8 cellular contexts compared by ENCODE assay signal in genomic region chr22:30423296-30423958, GRCh38. TPM values are rescaled to one million over a fixed set of nuclear protein-coding genes. Genes with fewer than 3 reads are reported as not detected.
A peak's percentile ranks its signal among the peaks of the same experiment; 100 is the strongest.
DNase-seq lines count a peak whose midpoint lies in the region; ATAC-seq and TF ChIP-seq lines count a peak whose summit lies in the region.

No MANE protein-coding gene starts in this region.

- TF ChIP-seq CTCF in WERI-Rb-1 (IDR thresholded peaks at IDR 0.05; ENCODE audit: low read depth, low read length) (no peak), mesothelial cell of epicardium (IDR thresholded peaks at IDR 0.05; ENCODE audit: unreplicated experiment) (no peak)

- peaks cover 38% of the 10 kb centered on the region for H3K4me1 Mint-ChIP-seq in mesothelial cell of epicardium
- H3K4me1 Mint-ChIP-seq in stimulated activated naive CD8-positive, alpha-beta T cell treated with anti-CD3 and anti-CD28 coated beads, Interleukin-15, amount 100 ng/mL, for 72 hours: peaks cover 69% of the 10 kb centered on the region

- H3K36me3 ChIP-seq in WERI-Rb-1: peaks cover 31% of the 10 kb centered on the region

- H3K27me3 ChIP-seq in WERI-Rb-1 (ENCODE audit: insufficient read depth, low read depth, severe bottlenecking): no peaks in the 10 kb centered on the region

- peak overlapping the region; percentile 88 for H3K4me3 Mint-ChIP-seq in mesothelial cell of epicardium
- peak overlapping the region; percentile 97 to 98 for H3K4me3 Mint-ChIP-seq in stimulated activated naive CD8-positive, alpha-beta T cell treated with anti-CD3 and anti-CD28 coated beads, Interleukin-15, amount 100 ng/mL, for 72 hours

- peak; percentile 35 for ATAC-seq in GM19395 (IDR thresholded peaks at IDR 0.05; ENCODE audit: unreplicated experiment)
- peak; percentile 27 for ATAC-seq in HG03460 (IDR thresholded peaks at IDR 0.05; ENCODE audit: unreplicated experiment)
- peak; percentile 29 for ATAC-seq in stimulated activated naive CD8-positive, alpha-beta T cell treated with anti-CD3 and anti-CD28 coated beads, Interleukin-15, amount 100 ng/mL, for 72 hours

- H3K27me3 Mint-ChIP-seq in mesothelial cell of epicardium (ENCODE audit: low read depth): no peaks in the 10 kb centered on the region
- H3K27me3 Mint-ChIP-seq in stimulated activated naive CD8-positive, alpha-beta T cell treated with anti-CD3 and anti-CD28 coated beads, Interleukin-15, amount 100 ng/mL, for 72 hours: no peaks in the 10 kb centered on the region

- H3K4me3 ChIP-seq in WERI-Rb-1 (ENCODE audit: low read depth, low read length): peak overlapping the region; percentile 90

- peak overlapping the region; percentile 91 for H3K27ac ChIP-seq in WERI-Rb-1

- H3K9me3 Mint-ChIP-seq in mesothelial cell of epicardium: no peaks in the 10 kb centered on the region
- no peaks in the 10 kb centered on the region for H3K9me3 Mint-ChIP-seq in stimulated activated naive CD8-positive, alpha-beta T cell treated with anti-CD3 and anti-CD28 coated beads, Interleukin-15, amount 100 ng/mL, for 72 hours

- H3K27ac Mint-ChIP-seq in mesothelial cell of epicardium: peak overlapping the region; percentile 98
- H3K27ac Mint-ChIP-seq in stimulated activated naive CD8-positive, alpha-beta T cell treated with anti-CD3 and anti-CD28 coated beads, Interleukin-15, amount 100 ng/mL, for 72 hours: peak overlapping the region; percentile 92 to 97

- DNase-seq in Ammon's horn (ENCODE audit: low spot score): peak; percentile 54
- DNase-seq in WERI-Rb-1: no peak
- DNase-seq in dermis microvascular lymphatic vessel endothelial cell (ENCODE audit: low read depth in 2 of 2): peak; percentile 12 to 56
- no peak for DNase-seq in mesothelial cell of epicardium (ENCODE audit: low spot score in 2 of 2, unreplicated experiment in 2 of 2)
- DNase-seq in stimulated activated naive CD8-positive, alpha-beta T cell treated with anti-CD3 and anti-CD28 coated beads, Interleukin-15, amount 100 ng/mL, for 72 hours: peak; percentile 37 to 71
- no peak for DNase-seq in foreskin melanocyte

- peaks cover 6% of the 10 kb centered on the region for H3K36me3 Mint-ChIP-seq in mesothelial cell of epicardium

- no peaks in the 10 kb centered on the region for H3K9me3 ChIP-seq in WERI-Rb-1 (ENCODE audit: severe bottlenecking)

RNA-seq across cellular contexts. Expression of gene MTFP1, which starts 2.1 kb away (rescaled TPM):
- total RNA-seq in dermis microvascular lymphatic vessel endothelial cell: 31.0 and 33.6 TPM in 2 replicates
- 5.9 to 8.2 TPM (median 7.3 TPM) in 3 replicates for total RNA-seq in mesothelial cell of epicardium

RNA-seq across cellular contexts. Expression of gene SEC14L2, which starts 26.6 kb away (rescaled TPM):
- 11.7 and 14.8 TPM in 2 replicates for total RNA-seq in dermis microvascular lymphatic vessel endothelial cell
- total RNA-seq in mesothelial cell of epicardium: 4.3 to 6.5 TPM (median 5.4 TPM) in 3 replicates

RNA-seq across cellular contexts. Expression of gene RNF215, which starts 36.2 kb away (rescaled TPM):
- total RNA-seq in dermis microvascular lymphatic vessel endothelial cell (12.5 and 21.1 TPM in 2 replicates), mesothelial cell of epicardium (39.2 to 41.9 TPM (median 39.4 TPM) in 3 replicates)

RNA-seq across cellular contexts. Expression of gene SEC14L3, which starts 48.4 kb away (rescaled TPM):
- not detected in 2 replicates for total RNA-seq in dermis microvascular lymphatic vessel endothelial cell
- not detected in 3 replicates for total RNA-seq in mesothelial cell of epicardium

Comparison
In these comparisons a context has a peak if more than half of its experiments do, and no peak if none do; other contexts are left out.
1. DNase-seq: peak in Ammon's horn (single experiment), dermis microvascular lymphatic vessel endothelial cell (2 of 2) and stimulated activated naive CD8-positive, alpha-beta T cell treated with anti-CD3 and anti-CD28 coated beads, Interleukin-15, amount 100 ng/mL, for 72 hours (2 of 2); none in WERI-Rb-1 (single experiment), mesothelial cell of epicardium (0 of 2) and foreskin melanocyte (single experiment).
2. Peak in every context shown above with its lines, with median percentiles within 50 percentile points of each other: ATAC-seq.